ENCODE assay signal across 24 cellular contexts in the genomic region with DNA sequence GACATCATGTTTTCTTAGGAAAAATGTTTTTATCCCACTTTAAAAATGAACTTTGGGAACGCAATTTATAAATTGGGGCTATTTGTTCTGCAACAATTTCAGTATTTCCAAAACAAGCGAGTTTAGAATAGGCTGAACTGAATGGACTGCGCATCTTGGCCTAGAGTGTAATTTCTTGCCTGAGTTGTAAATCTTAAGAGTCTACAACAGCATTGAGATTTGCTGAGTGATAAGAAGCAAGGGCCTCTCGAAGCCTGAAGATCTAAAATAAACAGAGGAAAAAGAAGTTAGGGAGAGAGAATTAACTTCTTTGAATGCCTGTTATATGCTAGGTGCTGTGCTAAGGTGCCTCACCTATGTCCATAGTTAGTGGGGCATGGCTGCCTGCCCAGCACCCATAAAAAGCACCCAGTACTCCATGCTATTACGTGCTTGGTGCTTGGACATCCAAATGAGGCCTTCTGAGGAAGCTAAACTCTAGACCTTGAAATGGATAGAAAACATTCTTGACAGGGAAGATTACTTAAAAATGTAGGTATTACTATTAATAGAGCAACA.
"Had no signal": no experiment of that assay in that cellular context is flagged by ENCODE, and none has a peak within 500 bp of the region (broad histone marks: within the 10 kb centered on the region; RNA-seq: fewer than 3 reads in every experiment).

No MANE protein-coding gene starts in this region.

- H3K27ac ChIP-seq: colonic mucosa, gastrocnemius medialis, tibial artery had no signal

- H3K27ac Mint-ChIP-seq: activated CD4-positive, alpha-beta T cell treated with anti-CD3 and anti-CD28 coated beads, Interleukin-2, amount 10 ng/mL, durations not matched to agents 7 days and 5 days; activated CD8-positive, alpha-beta T cell treated with anti-CD3 and anti-CD28 coated beads for 36 hours; activated naive CD8-positive, alpha-beta T cell; activated T-helper 2 cell treated with anti-CD3 and anti-CD28 coated beads, Interferon-gamma antibody, Interleukin-2, Interleukin-4, amounts not matched to agents 10 μg/mL and 5 μg/mL and 100 μg/mL, durations not matched to agents 14 hours and 24 hours and 36 hours; memory B cell; natural killer cell treated with Interleukin-12 subunit alpha and Interleukin-12 subunit beta and Interleukin-15 and Interleukin-18, amount 100 ng/mL, for 72 hours; stimulated activated naive B cell treated with anti-CD40 and anti-IgM and Interleukin-4, amounts not matched to agents 10 μg/mL and 1 μg/mL and 100 μg/mL, for 72 hours; WTC11 had no signal

- H3K27me3 Mint-ChIP-seq: activated CD4-positive, alpha-beta T cell treated with anti-CD3 and anti-CD28 coated beads, Interleukin-2, amount 10 ng/mL, durations not matched to agents 7 days and 5 days; activated CD8-positive, alpha-beta T cell treated with anti-CD3 and anti-CD28 coated beads for 36 hours; activated naive CD8-positive, alpha-beta T cell; memory B cell; natural killer cell treated with Interleukin-12 subunit alpha and Interleukin-12 subunit beta and Interleukin-15 and Interleukin-18, amount 100 ng/mL, for 72 hours had no signal

- H3K4me1 ChIP-seq: colonic mucosa, gastrocnemius medialis had no signal

- H3K9me3 ChIP-seq: colonic mucosa, gastrocnemius medialis, suprapubic skin, tibial artery had no signal

- H3K4me3 ChIP-seq: colonic mucosa, dorsolateral prefrontal cortex, gastrocnemius medialis, smooth muscle cell, suprapubic skin, tibial artery had no signal

- H3K36me3 ChIP-seq: colonic mucosa, gastrocnemius medialis, tibial artery had no signal

- H3K36me3 Mint-ChIP-seq: activated naive CD8-positive, alpha-beta T cell; memory B cell; natural killer cell treated with Interleukin-12 subunit alpha and Interleukin-12 subunit beta and Interleukin-15 and Interleukin-18, amount 100 ng/mL, for 72 hours; stimulated activated naive B cell treated with anti-CD40 and anti-IgM and Interleukin-4, amounts not matched to agents 10 μg/mL and 1 μg/mL and 100 μg/mL, for 72 hours; WTC11 had no signal

- DNase-seq: activated CD4-positive, alpha-beta T cell treated with anti-CD3 and anti-CD28 coated beads for 1 hour; activated CD4-positive, alpha-beta T cell treated with anti-CD3 and anti-CD28 coated beads, Interleukin-2, amount 10 ng/mL, durations not matched to agents 7 days and 5 days; activated CD8-positive, alpha-beta T cell treated with anti-CD3 and anti-CD28 coated beads for 36 hours; activated naive CD4-positive, alpha-beta T cell; activated T-cell treated with anti-CD3 and anti-CD28 coated beads, Interleukin-2, amount 50 U/mL, for 48 hours; anterior cingulate cortex; colonic mucosa; dorsolateral prefrontal cortex; effector memory CD4-positive, alpha-beta T cell; erythroblast; gastrocnemius medialis; glutamatergic neuron; islet precursor cell; stimulated activated CD4-positive, alpha-beta T cell treated with anti-CD3 and anti-CD28 coated beads, Interleukin-1b, Interleukin-23, amount 100 ng/mL, for 48 hours; stimulated activated naive B cell treated with anti-CD40 and anti-IgM and Interleukin-4, amounts not matched to agents 10 μg/mL and 1 μg/mL and 100 μg/mL, for 72 hours; T-helper 2 cell; tibial artery had no signal

- H3K4me3 Mint-ChIP-seq: activated CD4-positive, alpha-beta T cell treated with anti-CD3 and anti-CD28 coated beads, Interleukin-2, amount 10 ng/mL, durations not matched to agents 7 days and 5 days; activated CD8-positive, alpha-beta T cell treated with anti-CD3 and anti-CD28 coated beads for 36 hours; activated naive CD8-positive, alpha-beta T cell; memory B cell; natural killer cell treated with Interleukin-12 subunit alpha and Interleukin-12 subunit beta and Interleukin-15 and Interleukin-18, amount 100 ng/mL, for 72 hours; stimulated activated naive B cell treated with anti-CD40 and anti-IgM and Interleukin-4, amounts not matched to agents 10 μg/mL and 1 μg/mL and 100 μg/mL, for 72 hours; WTC11 had no signal

- ATAC-seq: activated CD8-positive, alpha-beta T cell treated with anti-CD3 and anti-CD28 coated beads for 36 hours; gastrocnemius medialis; natural killer cell treated with Interleukin-12 subunit alpha and Interleukin-12 subunit beta and Interleukin-15 and Interleukin-18, amount 100 ng/mL, for 72 hours; stimulated activated naive B cell treated with anti-CD40 and anti-IgM and Interleukin-4, amounts not matched to agents 10 μg/mL and 1 μg/mL and 100 μg/mL, for 72 hours; WTC11 had no signal

- H3K9me3 Mint-ChIP-seq: activated CD4-positive, alpha-beta T cell treated with anti-CD3 and anti-CD28 coated beads, Interleukin-2, amount 10 ng/mL, durations not matched to agents 7 days and 5 days; activated CD8-positive, alpha-beta T cell treated with anti-CD3 and anti-CD28 coated beads for 36 hours; activated T-helper 2 cell treated with anti-CD3 and anti-CD28 coated beads, Interferon-gamma antibody, Interleukin-2, Interleukin-4, amounts not matched to agents 10 μg/mL and 5 μg/mL and 100 μg/mL, durations not matched to agents 14 hours and 24 hours and 36 hours; memory B cell; natural killer cell treated with Interleukin-12 subunit alpha and Interleukin-12 subunit beta and Interleukin-15 and Interleukin-18, amount 100 ng/mL, for 72 hours; stimulated activated naive B cell treated with anti-CD40 and anti-IgM and Interleukin-4, amounts not matched to agents 10 μg/mL and 1 μg/mL and 100 μg/mL, for 72 hours; WTC11 had no signal
